34 cellular contexts compared by ENCODE assay signal in the genomic region with DNA sequence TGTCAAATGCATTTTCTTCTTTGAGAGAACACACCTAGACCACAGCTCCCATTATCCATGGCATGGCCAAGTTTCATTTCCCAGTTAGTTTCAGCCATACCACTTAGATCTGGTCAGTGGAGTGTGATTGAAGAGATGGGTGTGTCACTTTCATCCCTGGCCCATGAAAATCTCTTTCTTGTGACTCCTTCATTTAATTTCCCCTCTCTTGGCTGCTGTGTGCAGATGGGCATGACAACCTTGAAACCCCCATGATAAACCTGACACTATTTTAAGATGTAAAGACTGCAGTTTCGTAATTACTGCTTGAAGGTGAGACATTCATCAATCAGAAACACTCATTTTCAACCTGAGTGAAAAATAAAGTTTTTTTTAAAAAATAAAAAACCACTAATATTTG.
"Had no signal": no experiment of that assay in that cellular context is flagged by ENCODE, and none has a peak within 500 bp of the region (broad histone marks: within the 10 kb centered on the region; RNA-seq: fewer than 3 reads in every experiment).

No MANE protein-coding gene starts in this region.

- H3K36me3 ChIP-seq: adrenal gland, esophagus muscularis mucosa, gastrocnemius medialis, heart left ventricle, WERI-Rb-1 had no signal

- H3K4me1 Mint-ChIP-seq: activated B cell treated with CpG ODN at 0.5 μM for 24 hours; activated T-helper 17 cell treated with anti-CD3 and anti-CD28 coated beads, Interleukin-2, amount 50 U/mL, for 72 hours had no signal

- H3K27me3 Mint-ChIP-seq: activated B cell treated with CpG ODN at 0.5 μM for 24 hours; activated CD8-positive, alpha-beta T cell treated with anti-CD3 and anti-CD28 coated beads for 36 hours; activated naive CD8-positive, alpha-beta T cell had no signal

- H3K27ac Mint-ChIP-seq: activated B cell treated with CpG ODN at 0.5 μM for 24 hours; activated CD8-positive, alpha-beta T cell treated with anti-CD3 and anti-CD28 coated beads for 36 hours; activated naive CD8-positive, alpha-beta T cell; activated T-helper 17 cell treated with anti-CD3 and anti-CD28 coated beads, Interleukin-2, amount 50 U/mL, for 72 hours; effector memory CD8-positive, alpha-beta T cell; T-helper 17 cell; T-helper 2 cell treated with Interferon-gamma antibody and Interleukin-4, amounts not matched to agents 5 μg/mL and 100 μg/mL, for 36 hours had no signal

- H3K9me3 ChIP-seq: adrenal gland, body of pancreas, esophagus muscularis mucosa, gastrocnemius medialis, heart left ventricle had no signal

- DNase-seq: activated B cell treated with CpG ODN at 0.5 μM for 24 hours; activated CD4-positive, alpha-beta T cell treated with anti-CD3 and anti-CD28 coated beads for 48 hours; activated CD4-positive, alpha-beta T cell treated with anti-CD3 and anti-CD28 coated beads, Interleukin-2, amount 50 U/mL, for 1 hour; activated CD4-positive, alpha-beta T cell treated with anti-CD3 and anti-CD28 coated beads, Interleukin-2, amount 50 U/mL, for 48 hours; activated CD8-positive, alpha-beta memory T cell treated with anti-CD3 and anti-CD28 coated beads for 24 hours; activated CD8-positive, alpha-beta T cell treated with anti-CD3 and anti-CD28 coated beads for 36 hours; activated effector memory CD4-positive, alpha-beta T cell treated with Interleukin-2 at 50 U/mL for 16 hours; activated gamma-delta T cell treated with Interleukin-2 at 50 U/mL for 16 hours; activated naive CD4-positive, alpha-beta T cell treated with anti-CD3 and anti-CD28 coated beads, Interleukin-2, amount 50 U/mL, for 16 hours; activated naive CD4-positive, alpha-beta T cell treated with Interleukin-2 at 50 U/mL for 16 hours; activated T-cell treated with anti-CD3 and anti-CD28 coated beads, Interleukin-2, amount 50 U/mL, for 4 hours; adrenal gland; amygdala; aorta; body of pancreas; caudate nucleus; cortex of kidney; dermis blood vessel endothelial cell; effector CD4-positive, alpha-beta T cell; effector memory CD8-positive, alpha-beta T cell; erythroblast; gastrocnemius medialis; glutamatergic neuron; heart left ventricle; T-helper 17 cell; T1000; WERI-Rb-1 had no signal

- H3K4me1 ChIP-seq: adrenal gland, body of pancreas, esophagus muscularis mucosa, foreskin keratinocyte, gastrocnemius medialis, heart left ventricle had no signal

- H3K27me3 ChIP-seq: adrenal gland, body of pancreas, esophagus muscularis mucosa, foreskin keratinocyte, gastrocnemius medialis, heart left ventricle had no signal

- H3K27ac ChIP-seq: adrenal gland, body of pancreas, esophagus muscularis mucosa, foreskin keratinocyte, gastrocnemius medialis, heart left ventricle, WERI-Rb-1 had no signal

- FAIRE-seq: colon had no signal

- H3K4me3 Mint-ChIP-seq: activated B cell treated with CpG ODN at 0.5 μM for 24 hours; activated CD8-positive, alpha-beta T cell treated with anti-CD3 and anti-CD28 coated beads for 36 hours; activated naive CD8-positive, alpha-beta T cell; activated T-cell treated with anti-CD3 and anti-CD28 coated beads, Interleukin-2, amount 50 U/mL, for 4 hours; activated T-helper 17 cell treated with anti-CD3 and anti-CD28 coated beads, Interleukin-2, amount 50 U/mL, for 72 hours; effector memory CD8-positive, alpha-beta T cell; T-helper 17 cell; T-helper 2 cell treated with Interferon-gamma antibody and Interleukin-4, amounts not matched to agents 5 μg/mL and 100 μg/mL, for 36 hours had no signal

- ATAC-seq: activated CD4-positive, CD25-positive, alpha-beta regulatory T cell treated with anti-CD3 and anti-CD28 coated beads, Interleukin-2, amount 50 U/mL, for 24 hours; activated CD8-positive, alpha-beta T cell treated with anti-CD3 and anti-CD28 coated beads for 36 hours; activated T-cell treated with anti-CD3 and anti-CD28 coated beads, Interleukin-2, amount 50 U/mL, for 4 hours; activated T-helper 17 cell treated with anti-CD3 and anti-CD28 coated beads, Interleukin-2, amount 50 U/mL, for 72 hours; body of pancreas; effector memory CD8-positive, alpha-beta T cell; foreskin keratinocyte; gastrocnemius medialis; heart left ventricle; T-helper 17 cell had no signal

- H3K9me3 Mint-ChIP-seq: activated B cell treated with CpG ODN at 0.5 μM for 24 hours; activated CD8-positive, alpha-beta T cell treated with anti-CD3 and anti-CD28 coated beads for 36 hours; activated T-helper 17 cell treated with anti-CD3 and anti-CD28 coated beads, Interleukin-2, amount 50 U/mL, for 72 hours; effector memory CD8-positive, alpha-beta T cell; T-helper 2 cell treated with Interferon-gamma antibody and Interleukin-4, amounts not matched to agents 5 μg/mL and 100 μg/mL, for 36 hours had no signal

- H3K4me3 ChIP-seq: adrenal gland, body of pancreas, esophagus muscularis mucosa, gastrocnemius medialis, heart left ventricle had no signal

- H3K36me3 Mint-ChIP-seq: activated naive CD8-positive, alpha-beta T cell had no signal
